In the genomic region with DNA sequence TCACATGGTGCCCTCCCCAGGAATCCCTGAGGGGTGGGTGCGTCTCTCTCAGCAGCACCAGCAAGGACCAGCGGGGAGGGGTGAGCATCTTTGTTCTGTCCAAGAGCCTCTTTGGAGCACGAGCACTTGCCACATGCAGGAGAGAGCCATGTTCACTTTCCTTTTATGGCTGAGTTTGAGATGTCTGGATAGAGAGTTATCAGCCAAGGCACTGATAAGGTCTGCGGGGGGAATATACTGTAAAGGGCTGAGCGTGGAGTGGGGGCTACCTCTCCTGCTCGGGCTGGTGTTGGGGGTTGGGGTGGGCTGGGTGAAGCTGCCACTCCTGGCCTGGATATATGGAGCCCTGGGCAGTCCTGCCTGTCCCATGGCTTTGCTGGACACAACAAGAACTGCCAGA, we compare ENCODE assay signal across 30 cellular contexts. TPM values are rescaled to one million over a fixed set of nuclear protein-coding genes. Genes with fewer than 3 reads are reported as not detected.
"Had no signal": no experiment of that assay in that cellular context is flagged by ENCODE, and none has a peak within 500 bp of the region (broad histone marks: within the 10 kb centered on the region; RNA-seq: fewer than 3 reads in every experiment).

No MANE protein-coding gene starts in this region.

- H3K27ac Mint-ChIP-seq: naive thymus-derived CD8-positive, alpha-beta T cell; natural killer cell treated with Interleukin-12 subunit alpha and Interleukin-12 subunit beta and Interleukin-15 and Interleukin-18, amount 100 ng/mL, for 72 hours; nephron progenitor cell; progenitor cell of endocrine pancreas; stimulated activated naive B cell treated with anti-CD40 and anti-IgM and Interleukin-4, amounts not matched to agents 10 μg/mL and 1 μg/mL and 100 μg/mL, for 72 hours; stimulated activated naive CD8-positive, alpha-beta T cell treated with anti-CD3 and anti-CD28 coated beads, Interleukin-15, Interleukin-2, amounts not matched to agents 100 ng/mL and 50 ng/mL, for 24 hours; type B pancreatic cell had no signal

- DNase-seq: naive thymus-derived CD8-positive, alpha-beta T cell; occipital lobe; ovary; posterior cingulate gyrus; psoas muscle; right cardiac atrium; right lobe of liver; sigmoid colon; small intestine; stimulated activated CD4-positive, alpha-beta T cell treated with anti-CD3 and anti-CD28 coated beads, Interleukin-15, amount 100 ng/mL, for 24 hours; stimulated activated CD4-positive, alpha-beta T cell treated with anti-CD3 and anti-CD28 coated beads, Interleukin-2, amount 100 ng/mL, for 24 hours; stimulated activated CD4-positive, alpha-beta T cell treated with anti-CD3 and anti-CD28 coated beads, Interleukin-2, amount 100 ng/mL, for 48 hours; stimulated activated CD4-positive, alpha-beta T cell treated with anti-CD3 and anti-CD28 coated beads, Interleukin-4, amount 100 ng/mL, for 24 hours; stimulated activated naive B cell treated with anti-CD40 and anti-IgM and Interleukin-4, amounts not matched to agents 10 μg/mL and 1 μg/mL and 100 μg/mL, for 72 hours; stimulated activated naive CD4-positive, alpha-beta T cell treated with Interleukin-2 at 50 U/mL for 16 hours; stomach; thyroid gland; upper lobe of right lung; uterus had no signal

- ATAC-seq: naive thymus-derived CD8-positive, alpha-beta T cell; psoas muscle; right cardiac atrium; right lobe of liver; stimulated activated effector memory CD8-positive, alpha-beta T cell treated with anti-CD3 and anti-CD28 coated beads, Interleukin-12 subunit alpha, Interleukin-12 subunit beta, amount 100 ng/mL, for 72 hours; stimulated activated naive B cell treated with anti-CD40 and anti-IgM and Interleukin-4, amounts not matched to agents 10 μg/mL and 1 μg/mL and 100 μg/mL, for 72 hours; upper lobe of right lung had no signal

- FAIRE-seq: small intestine had no signal

- H3K4me3 ChIP-seq: ovary, psoas muscle, right lobe of liver, sigmoid colon, stomach, thoracic aorta, thyroid gland, tibial nerve, upper lobe of right lung, uterus had no signal

- H3K9me3 Mint-ChIP-seq: naive thymus-derived CD8-positive, alpha-beta T cell; natural killer cell treated with Interleukin-12 subunit alpha and Interleukin-12 subunit beta and Interleukin-15 and Interleukin-18, amount 100 ng/mL, for 72 hours; nephron progenitor cell; neural crest cell; stimulated activated effector memory CD8-positive, alpha-beta T cell treated with anti-CD3 and anti-CD28 coated beads, Interleukin-12 subunit alpha, Interleukin-12 subunit beta, amount 100 ng/mL, for 72 hours; stimulated activated naive B cell treated with anti-CD40 and anti-IgM and Interleukin-4, amounts not matched to agents 10 μg/mL and 1 μg/mL and 100 μg/mL, for 72 hours; stimulated activated naive CD8-positive, alpha-beta T cell treated with anti-CD3 and anti-CD28 coated beads, Interleukin-15, Interleukin-2, amounts not matched to agents 100 ng/mL and 50 ng/mL, for 24 hours; type B pancreatic cell had no signal

- H3K27ac ChIP-seq: ovary, parathyroid adenoma, psoas muscle, sigmoid colon, stomach, thoracic aorta, thyroid gland, tibial nerve, upper lobe of right lung, uterus had no signal

- H2AFZ ChIP-seq: parathyroid adenoma had no signal

- H3K9me3 ChIP-seq: ovary, psoas muscle, right lobe of liver, sigmoid colon, stomach, thoracic aorta, thyroid gland, tibial nerve, upper lobe of right lung, uterus had no signal

- H3K36me3 ChIP-seq: ovary, right lobe of liver, sigmoid colon, stomach, thoracic aorta, thyroid gland, tibial nerve, upper lobe of right lung, uterus had no signal

- H3K4me3 Mint-ChIP-seq: naive thymus-derived CD8-positive, alpha-beta T cell; natural killer cell treated with Interleukin-12 subunit alpha and Interleukin-12 subunit beta and Interleukin-15 and Interleukin-18, amount 100 ng/mL, for 72 hours; nephron progenitor cell; neural crest cell; stimulated activated effector memory CD8-positive, alpha-beta T cell treated with anti-CD3 and anti-CD28 coated beads, Interleukin-12 subunit alpha, Interleukin-12 subunit beta, amount 100 ng/mL, for 72 hours; stimulated activated naive B cell treated with anti-CD40 and anti-IgM and Interleukin-4, amounts not matched to agents 10 μg/mL and 1 μg/mL and 100 μg/mL, for 72 hours; stimulated activated naive CD8-positive, alpha-beta T cell treated with anti-CD3 and anti-CD28 coated beads, Interleukin-15, Interleukin-2, amounts not matched to agents 100 ng/mL and 50 ng/mL, for 24 hours; type B pancreatic cell had no signal

- H3K4me1 Mint-ChIP-seq: neural crest cell; stimulated activated naive B cell treated with anti-CD40 and anti-IgM and Interleukin-4, amounts not matched to agents 10 μg/mL and 1 μg/mL and 100 μg/mL, for 72 hours had no signal

- H3K79me2 ChIP-seq: parathyroid adenoma had no signal

- H3K27me3 ChIP-seq: ovary, right lobe of liver, thyroid gland, upper lobe of right lung, uterus had no signal

- H3K9ac ChIP-seq: parathyroid adenoma had no signal

- H3K4me1 ChIP-seq: parathyroid adenoma, psoas muscle, sigmoid colon, stomach, tibial nerve, upper lobe of right lung, uterus had no signal

- H3K27me3 Mint-ChIP-seq: naive thymus-derived CD8-positive, alpha-beta T cell; natural killer cell treated with Interleukin-12 subunit alpha and Interleukin-12 subunit beta and Interleukin-15 and Interleukin-18, amount 100 ng/mL, for 72 hours; stimulated activated naive B cell treated with anti-CD40 and anti-IgM and Interleukin-4, amounts not matched to agents 10 μg/mL and 1 μg/mL and 100 μg/mL, for 72 hours; stimulated activated naive CD8-positive, alpha-beta T cell treated with anti-CD3 and anti-CD28 coated beads, Interleukin-15, Interleukin-2, amounts not matched to agents 100 ng/mL and 50 ng/mL, for 24 hours had no signal

- H3K36me3 Mint-ChIP-seq: naive thymus-derived CD8-positive, alpha-beta T cell; natural killer cell treated with Interleukin-12 subunit alpha and Interleukin-12 subunit beta and Interleukin-15 and Interleukin-18, amount 100 ng/mL, for 72 hours; stimulated activated effector memory CD8-positive, alpha-beta T cell treated with anti-CD3 and anti-CD28 coated beads, Interleukin-12 subunit alpha, Interleukin-12 subunit beta, amount 100 ng/mL, for 72 hours; stimulated activated naive B cell treated with anti-CD40 and anti-IgM and Interleukin-4, amounts not matched to agents 10 μg/mL and 1 μg/mL and 100 μg/mL, for 72 hours; type B pancreatic cell had no signal

RNA-seq across cellular contexts. Expression of gene CCDC188, which starts 34.9 kb away (rescaled TPM):
- total RNA-seq: naive thymus-derived CD8-positive, alpha-beta T cell; occipital lobe; right lobe of liver; skeletal muscle tissue; thoracic aorta had no signal
- polyA plus RNA-seq: naive thymus-derived CD8-positive, alpha-beta T cell had no signal
